ENCODE assay signal across 20 cellular contexts in genomic region chr5:150596313-150596712, GRCh38. TPM values are rescaled to one million over a fixed set of nuclear protein-coding genes. Genes with fewer than 3 reads are reported as not detected.
DNase-seq lines count a peak whose midpoint lies in the region; FAIRE-seq and TF ChIP-seq lines count a peak whose summit lies in the region.
"Had no signal": no experiment of that assay in that cellular context is flagged by ENCODE, and none has a peak within 500 bp of the region (broad histone marks: within the 10 kb centered on the region; RNA-seq: fewer than 3 reads in every experiment).

No MANE protein-coding gene starts in this region.

- FAIRE-seq in astrocyte (lab: Jason Lieb, UNC) (no peak), kidney (lab: Jason Lieb, UNC) (no peak), small intestine (lab: Jason Lieb, UNC) (no peak)

- no peaks in the 10 kb centered on the region for H4K20me1 ChIP-seq in astrocyte (ENCODE audit: insufficient read depth, low read length)

- H3K27ac ChIP-seq in astrocyte (ENCODE audit: low read depth, low read length) (peak overlapping the region; percentile 75), kidney (ENCODE audit: low read depth in 2 of 2, low read length in 2 of 2) (peak overlapping the region; percentile 48 to 53), skeletal muscle tissue (ENCODE audit: low read depth, low read length) (peak overlapping the region; percentile 72), small intestine (ENCODE audit: low read depth in 1 of 2, low read length in 1 of 2) (peak overlapping the region in 1 of 2 donors; percentile 72)
- H3K27ac ChIP-seq: prostate gland, vagina had no signal

- DNase-seq in Caco-2 (no peak), astrocyte (ENCODE audit: low read depth) (no peak), kidney (no peak), NCI-H1930 (lab: John Stamatoyannopoulos, UW) (no peak), NCI-H2227 treated with DMSO at 0.1 percent for 48 hours (lab: John Stamatoyannopoulos, UW) (no peak), small intestine (no peak)
- no peak for DNase-seq in activated effector memory CD4-positive, alpha-beta T cell treated with anti-CD3 and anti-CD28 coated beads, Interleukin-2, amount 50 U/mL, for 16 hours
- DNase-seq: activated CD4-positive, alpha-beta memory T cell treated with anti-CD3 and anti-CD28 coated beads for 36 hours; activated T-cell treated with anti-CD3 and anti-CD28 coated beads, Interleukin-2, amount 50 U/mL, for 24 hours; COR-L47; effector memory CD4-positive, alpha-beta T cell; naive thymus-derived CD4-positive, alpha-beta T cell; NCI-H2171 treated with DMSO at 0.1 percent for 48 hours; NCI-H82; SW 1271 had no signal

- intact Hi-C loops in Caco-2 (cut with micrococcal nuclease; ENCODE audit: unreplicated experiment): no loop called here
- intact Hi-C loops in kidney (cut with DNase I): no loop called here

- H3K36me3 ChIP-seq in Caco-2 (ENCODE audit: control insufficient read depth, insufficient read depth, low read length) (no peaks in the 10 kb centered on the region), astrocyte (ENCODE audit: insufficient read depth, low read length) (no peaks in the 10 kb centered on the region), kidney (ENCODE audit: control insufficient read depth in 1 of 2, insufficient read depth in 2 of 2, low read length in 2 of 2) (no peaks in the 10 kb centered on the region), skeletal muscle tissue (ENCODE audit: control insufficient read depth in 3 of 3, insufficient read depth in 3 of 3, low read length in 3 of 3) (no peaks in the 10 kb centered on the region), small intestine (ENCODE audit: control insufficient read depth in 2 of 2, insufficient read depth in 2 of 2, low read length in 2 of 2) (peaks cover 0 to 2% of the 10 kb centered on the region in 2 donors)
- H3K36me3 ChIP-seq: prostate gland, vagina had no signal

- H3K4me2 ChIP-seq in astrocyte (ENCODE audit: low read length): peak overlapping the region; percentile 42

- POLR2A ChIA-PET in Caco-2 (lab: Charles Lee): no interaction called here

- H3K4me3 ChIP-seq in Caco-2 (ENCODE audit: low read depth, low read length) (no peak overlapping the region), astrocyte (ENCODE audit: insufficient read depth, low read depth, low read length) (no peak overlapping the region), kidney (ENCODE audit: low read length in 2 of 2) (no peak overlapping the region), skeletal muscle tissue (ENCODE audit: low read length in 3 of 3) (no peak overlapping the region), small intestine (ENCODE audit: low read depth in 1 of 2, low read length in 2 of 2) (no peak overlapping the region)
- H3K4me3 ChIP-seq: prostate gland, vagina had no signal

- no peak for TF ChIP-seq CTCF in Caco-2 (IDR thresholded peaks at IDR 0.05; ENCODE audit: insufficient read depth in 1 of 2, low read depth in 1 of 2, low read length in 1 of 2, severe bottlenecking in 1 of 2, unreplicated experiment in 1 of 2)
- TF ChIP-seq CTCF in astrocyte (IDR thresholded peaks at IDR 0.05; ENCODE audit: insufficient read depth, low read depth, low read length): no peak
- no peak for TF ChIP-seq CTCF in kidney (IDR thresholded peaks at IDR 0.05; ENCODE audit: borderline replicate concordance, extremely low read depth, insufficient read depth)

- no TSS peak for BruUV-seq in Caco-2 (replicated peaks; lab: Mats Ljungman, UMichigan)

- H3K4me1 ChIP-seq in Caco-2 (peaks cover 41% of the 10 kb centered on the region), astrocyte (ENCODE audit: insufficient read depth, low read length) (peaks cover 29% of the 10 kb centered on the region), kidney (ENCODE audit: control insufficient read depth in 1 of 2, insufficient read depth in 1 of 2, low read depth in 1 of 2, low read length in 2 of 2) (peaks cover 3 to 27% of the 10 kb centered on the region in 2 donors), skeletal muscle tissue (ENCODE audit: control insufficient read depth in 3 of 3, insufficient read depth in 3 of 3, low read length in 3 of 3) (peaks cover 46 to 65% (median 64%) of the 10 kb centered on the region in 3 donors), small intestine (ENCODE audit: control insufficient read depth in 2 of 2, insufficient read depth in 1 of 2, low read depth in 1 of 2, low read length in 1 of 2) (peaks cover 5 to 9% of the 10 kb centered on the region in 2 donors)
- H3K4me1 ChIP-seq: prostate gland had no signal

- H3K4me1 Mint-ChIP-seq in Caco-2 (ENCODE audit: low read depth, unreplicated experiment) (peaks cover 30% of the 10 kb centered on the region), astrocyte (ENCODE audit: low read depth, unreplicated experiment) (peaks cover 21% of the 10 kb centered on the region)
- H3K4me1 Mint-ChIP-seq: activated naive CD4-positive, alpha-beta T cell treated with anti-CD3 and anti-CD28 coated beads, Interleukin-2, amount 50 U/mL, for 24 hours; naive thymus-derived CD4-positive, alpha-beta T cell; stimulated activated effector memory CD8-positive, alpha-beta T cell treated with anti-CD3 and anti-CD28 coated beads, Interleukin-12 subunit alpha, Interleukin-12 subunit beta, amount 100 ng/mL, for 72 hours had no signal

- H3K27ac Mint-ChIP-seq in Caco-2 (ENCODE audit: unreplicated experiment) (peak overlapping the region; percentile 81), astrocyte (ENCODE audit: unreplicated experiment) (peak overlapping the region; percentile 86)
- H3K27ac Mint-ChIP-seq: activated CD4-positive, alpha-beta memory T cell treated with anti-CD3 and anti-CD28 coated beads for 36 hours; activated naive CD4-positive, alpha-beta T cell treated with anti-CD3 and anti-CD28 coated beads, Interleukin-2, amount 50 U/mL, for 24 hours; activated T-cell treated with anti-CD3 and anti-CD28 coated beads, Interleukin-2, amount 50 U/mL, for 24 hours; naive thymus-derived CD4-positive, alpha-beta T cell; stimulated activated effector memory CD8-positive, alpha-beta T cell treated with anti-CD3 and anti-CD28 coated beads, Interleukin-12 subunit alpha, Interleukin-12 subunit beta, amount 100 ng/mL, for 72 hours had no signal

- H3K9ac ChIP-seq in astrocyte (ENCODE audit: low read length) (peak overlapping the region; percentile 63), kidney (ENCODE audit: low read length in 2 of 2) (no peak overlapping the region), skeletal muscle tissue (ENCODE audit: low read depth in 1 of 3, low read length in 3 of 3) (peak overlapping the region in 1 of 3 donors; percentile 11)

- H3K9me3 ChIP-seq in Caco-2: no peaks in the 10 kb centered on the region
- no peaks in the 10 kb centered on the region for H3K9me3 ChIP-seq in astrocyte (ENCODE audit: insufficient read depth, low read depth, low read length)
- H3K9me3 ChIP-seq in kidney (ENCODE audit: control insufficient read depth in 1 of 2, low read length in 2 of 2): no peaks in the 10 kb centered on the region
- no peaks in the 10 kb centered on the region for H3K9me3 ChIP-seq in skeletal muscle tissue (ENCODE audit: control insufficient read depth in 3 of 3, low read length in 3 of 3)
- no peaks in the 10 kb centered on the region for H3K9me3 ChIP-seq in small intestine (ENCODE audit: control insufficient read depth, low read depth)
- H3K9me3 ChIP-seq: prostate gland, vagina had no signal

- H3K27me3 ChIP-seq in Caco-2 (replicated peaks; ENCODE audit: control insufficient read depth, insufficient read depth, low read length): no peaks in the 10 kb centered on the region
- H3K27me3 ChIP-seq in astrocyte (ENCODE audit: insufficient read depth, low read length): no peaks in the 10 kb centered on the region
- H3K27me3 ChIP-seq in skeletal muscle tissue (ENCODE audit: control insufficient read depth in 3 of 3, insufficient read depth in 3 of 3, low read length in 3 of 3): no peaks in the 10 kb centered on the region
- H3K27me3 ChIP-seq in small intestine (ENCODE audit: control insufficient read depth in 2 of 2, insufficient read depth in 2 of 2, low read length in 2 of 2): no peaks in the 10 kb centered on the region
- H3K27me3 ChIP-seq: vagina had no signal

- H3K36me3 Mint-ChIP-seq in Caco-2 (ENCODE audit: insufficient read depth, unreplicated experiment) (no peaks in the 10 kb centered on the region), astrocyte (ENCODE audit: low read depth, unreplicated experiment) (no peaks in the 10 kb centered on the region)
- H3K36me3 Mint-ChIP-seq: activated CD4-positive, alpha-beta memory T cell treated with anti-CD3 and anti-CD28 coated beads for 36 hours; activated naive CD4-positive, alpha-beta T cell treated with anti-CD3 and anti-CD28 coated beads, Interleukin-2, amount 50 U/mL, for 24 hours; naive thymus-derived CD4-positive, alpha-beta T cell; stimulated activated effector memory CD8-positive, alpha-beta T cell treated with anti-CD3 and anti-CD28 coated beads, Interleukin-12 subunit alpha, Interleukin-12 subunit beta, amount 100 ng/mL, for 72 hours had no signal

- no peaks in the 10 kb centered on the region for H3K79me2 ChIP-seq in astrocyte (ENCODE audit: insufficient read depth, low read length)

- H3K9me3 Mint-ChIP-seq in Caco-2 (ENCODE audit: unreplicated experiment) (no peaks in the 10 kb centered on the region), astrocyte (ENCODE audit: unreplicated experiment) (no peaks in the 10 kb centered on the region)
- H3K9me3 Mint-ChIP-seq: activated CD4-positive, alpha-beta memory T cell treated with anti-CD3 and anti-CD28 coated beads for 36 hours; activated naive CD4-positive, alpha-beta T cell treated with anti-CD3 and anti-CD28 coated beads, Interleukin-2, amount 50 U/mL, for 24 hours; activated T-cell treated with anti-CD3 and anti-CD28 coated beads, Interleukin-2, amount 50 U/mL, for 24 hours; naive thymus-derived CD4-positive, alpha-beta T cell; stimulated activated effector memory CD8-positive, alpha-beta T cell treated with anti-CD3 and anti-CD28 coated beads, Interleukin-12 subunit alpha, Interleukin-12 subunit beta, amount 100 ng/mL, for 72 hours had no signal

- H2AFZ ChIP-seq in astrocyte (ENCODE audit: low read depth, low read length): no peak overlapping the region

- CTCF ChIA-PET in Caco-2 (lab: Charles Lee): no interaction called here

- peak overlapping the region; percentile 55 for H3K4me3 Mint-ChIP-seq in Caco-2 (ENCODE audit: unreplicated experiment)
- no peak overlapping the region for H3K4me3 Mint-ChIP-seq in astrocyte (ENCODE audit: unreplicated experiment)
- H3K4me3 Mint-ChIP-seq: activated CD4-positive, alpha-beta memory T cell treated with anti-CD3 and anti-CD28 coated beads for 36 hours; activated naive CD4-positive, alpha-beta T cell treated with anti-CD3 and anti-CD28 coated beads, Interleukin-2, amount 50 U/mL, for 24 hours; activated T-cell treated with anti-CD3 and anti-CD28 coated beads, Interleukin-2, amount 50 U/mL, for 24 hours; naive thymus-derived CD4-positive, alpha-beta T cell; stimulated activated effector memory CD8-positive, alpha-beta T cell treated with anti-CD3 and anti-CD28 coated beads, Interleukin-12 subunit alpha, Interleukin-12 subunit beta, amount 100 ng/mL, for 72 hours had no signal

- WGBS in small intestine, 3 donors: 64 to 73% (median 72%) methylated on average over 9 of the region's 9 CpGs

- no peaks in the 10 kb centered on the region for H3K27me3 Mint-ChIP-seq in Caco-2 (ENCODE audit: insufficient read depth, unreplicated experiment)
- peaks cover 15% of the 10 kb centered on the region for H3K27me3 Mint-ChIP-seq in astrocyte (ENCODE audit: low read depth, unreplicated experiment)
- H3K27me3 Mint-ChIP-seq: activated CD4-positive, alpha-beta memory T cell treated with anti-CD3 and anti-CD28 coated beads for 36 hours; activated naive CD4-positive, alpha-beta T cell treated with anti-CD3 and anti-CD28 coated beads, Interleukin-2, amount 50 U/mL, for 24 hours; activated T-cell treated with anti-CD3 and anti-CD28 coated beads, Interleukin-2, amount 50 U/mL, for 24 hours; naive thymus-derived CD4-positive, alpha-beta T cell had no signal

RNA-seq across cellular contexts. Expression of gene SYNPO, which starts 44.1 kb away (rescaled TPM):
- total RNA-seq in Caco-2 (2022) (22.4 and 25.1 TPM in 2 replicates), astrocyte (40.2 and 68.9 TPM in 2 replicates), kidney (87.6 TPM), skeletal muscle tissue (6.3 TPM)
- polyA plus RNA-seq in kidney (ENCODE audit: insufficient read depth, low read depth, low replicate concordance) (46.3 TPM), small intestine (10 to 100 TPM; 23.2 to 34.4 (median 26.2) TPM)
- polyA plus RNA-seq: naive thymus-derived CD4-positive, alpha-beta T cell had no signal
